Comparison of ENCODE assay signal across 8 cellular contexts in the genomic region with DNA sequence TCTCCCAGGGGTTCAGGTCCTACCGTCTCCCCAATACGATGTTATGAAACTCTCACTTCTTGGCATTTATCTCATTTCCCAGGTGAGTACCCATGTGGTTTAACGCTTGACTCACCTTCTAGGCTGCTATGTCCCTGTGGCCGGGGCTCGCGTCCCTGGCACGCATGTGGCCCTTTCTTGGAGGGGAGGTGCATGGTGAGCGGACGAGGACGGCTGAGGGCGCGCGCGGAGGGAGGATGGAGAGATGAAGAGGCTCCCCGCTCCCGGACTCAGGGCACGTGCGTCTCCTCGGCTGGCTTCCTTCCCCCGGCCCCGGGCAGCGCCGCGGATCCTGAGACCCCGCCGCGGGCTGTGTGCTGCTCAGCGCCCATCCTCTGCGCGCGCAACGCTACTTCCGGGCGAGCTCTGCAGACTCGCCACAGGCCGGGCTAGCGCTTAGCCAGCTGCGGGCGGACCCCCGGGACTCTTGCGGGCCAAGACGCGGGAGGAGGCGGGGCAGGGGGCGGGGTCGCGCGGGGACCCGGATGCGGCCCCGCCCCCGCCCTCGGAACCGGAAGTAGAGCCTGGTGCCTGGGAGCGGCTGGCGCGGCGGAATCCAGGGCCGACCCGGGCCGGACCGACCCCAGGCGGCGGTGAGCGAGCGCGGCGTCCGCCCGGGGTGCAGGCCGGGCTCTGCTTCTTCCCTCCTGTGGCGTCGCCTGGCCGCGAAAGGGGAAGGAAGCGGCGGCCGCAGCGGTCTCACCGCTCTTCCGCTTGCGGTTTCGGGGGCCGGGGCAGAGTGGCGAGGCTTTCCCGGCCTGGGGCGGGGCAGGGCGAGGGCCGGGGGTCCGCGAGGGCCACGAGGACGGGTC. TPM values are rescaled to one million over a fixed set of nuclear protein-coding genes. Genes with fewer than 3 reads are reported as not detected.
DNase-seq lines count a peak whose midpoint lies in the region; ATAC-seq and TF ChIP-seq lines count a peak whose summit lies in the region.

Gene CTTN (plus strand): TSS at position 547 of the 851 bp plus-strand sequence. CDS start 8,769 bp downstream, outside the sequence.

- peak within 1 kb of the TSS; percentile 62 for H3K9ac ChIP-seq in DND-41 (ENCODE audit: low read depth, low read length)

- peaks cover 27 to 37% (median 34%) of the 10 kb centered on the region in 3 donors for H3K27me3 Mint-ChIP-seq in immature natural killer cell (ENCODE audit: low read depth in 3 of 3)

- peak within 1 kb of the TSS; percentile 79 to 94 (median 84) for H3K4me3 Mint-ChIP-seq in immature natural killer cell

- TF ChIP-seq CTCF in DND-41 (IDR thresholded peaks at IDR 0.05; ENCODE audit: borderline replicate concordance, extremely low read depth, low read length, poor library complexity, severe bottlenecking) = no peak

- H3K4me1 Mint-ChIP-seq in immature natural killer cell = peaks cover 15 to 18% of the 10 kb centered on the region in 2 donors

- H3K79me2 ChIP-seq in DND-41 (ENCODE audit: insufficient read depth, low read length) = no peaks in the 10 kb centered on the region

- ATAC-seq in DND-41 (ENCODE audit: insufficient read depth, low read depth) (peak; percentile 78), HG02852 (IDR thresholded peaks at IDR 0.05; ENCODE audit: unreplicated experiment) (peak; percentile 61), GM21367 (IDR thresholded peaks at IDR 0.05; ENCODE audit: unreplicated experiment) (no peak)
- peak; percentile 71 to 77 for ATAC-seq in activated CD4-positive, CD25-positive, alpha-beta regulatory T cell treated with anti-CD3 and anti-CD28 coated beads, Interleukin-2, amount 50 U/mL, for 24 hours

- peak within 1 kb of the TSS; percentile 98 for H3K4me2 ChIP-seq in DND-41 (ENCODE audit: insufficient read depth, low read length)

- DNase-seq in DND-41 = peak; percentile 70
- peak; percentile 94 for DNase-seq in NCI-H2227 (lab: John Stamatoyannopoulos, UW; ENCODE audit: unreplicated experiment)
- DNase-seq in caudate nucleus (lab: John Stamatoyannopoulos, UW) = peak in 58 of 61 donors; percentile 7 to 90 (median 71)
- DNase-seq in immature natural killer cell = peak; percentile 45 to 56 (median 54)

- peak within 1 kb of the TSS; percentile 91 for H2AFZ ChIP-seq in DND-41 (ENCODE audit: low read depth, low read length)

- peak within 1 kb of the TSS; percentile 60 for H3K27ac ChIP-seq in DND-41 (ENCODE audit: low read length)
- H3K27ac ChIP-seq in caudate nucleus (ENCODE audit: low read depth, low read length) = peak within 1 kb of the TSS; percentile 59
- peak within 1 kb of the TSS; percentile 46 to 97 (median 91) for H3K27ac ChIP-seq in skin epidermis

- peak within 1 kb of the TSS; percentile 43 to 80; a peak in 3 of 4 replicates for H3K4me3 ChIP-seq in DND-41 (ENCODE audit: low read depth in 1 of 2, low read length in 2 of 2)
- peak within 1 kb of the TSS; percentile 49 to 91 (median 71) for H3K4me3 ChIP-seq in skin epidermis

- H3K4me1 ChIP-seq in DND-41 (ENCODE audit: insufficient read depth, low read length) = peaks cover 31% of the 10 kb centered on the region

- H4K20me1 ChIP-seq in DND-41 (ENCODE audit: insufficient read depth, low read length) = peaks cover 21% of the 10 kb centered on the region

- no peaks in the 10 kb centered on the region for H3K9me3 ChIP-seq in DND-41 (ENCODE audit: insufficient read depth, low read length, severe bottlenecking)

- no peaks in the 10 kb centered on the region for H3K36me3 Mint-ChIP-seq in immature natural killer cell

- peaks cover 0 to 6% (median 0%) of the 10 kb centered on the region in 6 donors for H3K9me3 Mint-ChIP-seq in immature natural killer cell

- H3K36me3 ChIP-seq in DND-41 (ENCODE audit: insufficient read depth, low read length) = 0 out of 2 replicates have a peak, but pooled peaks cover 3% of the 10 kb centered on the region

- H3K27me3 ChIP-seq in DND-41 (ENCODE audit: insufficient read depth, low read length, poor library complexity) = no peaks in the 10 kb centered on the region

- peak within 1 kb of the TSS in 1 of 6 donors; percentile 45 for H3K27ac Mint-ChIP-seq in immature natural killer cell

RNA-seq across cellular contexts. Expression of gene CTTN, which starts in this region (rescaled TPM):
- under 1 TPM in 2 of 3 donors, not detected in 1; 0.53 to 0.67 TPM for polyA plus RNA-seq in immature natural killer cell

Comparison
In these comparisons a context has a peak if more than half of its experiments do, and no peak if none do; other contexts are left out.
1. Peak in DNase-seq in immature natural killer cell; RNA of the gene not detected or under 1 TPM.